Comparison of ENCODE assay signal across 31 cellular contexts in genomic region chr12:24530689-24531088, GRCh38.
"Had no signal": no experiment of that assay in that cellular context is flagged by ENCODE, and none has a peak within 500 bp of the region (broad histone marks: within the 10 kb centered on the region; RNA-seq: fewer than 3 reads in every experiment).

No MANE protein-coding gene starts in this region.

- DNase-seq: activated CD4-positive, alpha-beta T cell treated with anti-CD3 and anti-CD28 coated beads for 36 hours; activated CD4-positive, CD25-positive, alpha-beta regulatory T cell; activated CD8-positive, alpha-beta memory T cell treated with anti-CD3 and anti-CD28 coated beads, Interleukin-2, amount 10 ng/mL, durations not matched to agents 7 days and 5 days; activated CD8-positive, alpha-beta T cell treated with anti-CD3 and anti-CD28 coated beads, Interleukin-2, amount 10 ng/mL, durations not matched to agents 7 days and 5 days; activated naive CD4-positive, alpha-beta T cell; activated T-cell treated with anti-CD3 and anti-CD28 coated beads, Interleukin-2, amount 50 U/mL, for 48 hours; adrenal gland; aorta; body of pancreas; colonic mucosa; effector memory CD8-positive, alpha-beta T cell; erythroblast; foreskin fibroblast; heart left ventricle; hypothalamus; kidney glomerular epithelial cell; mesendoderm; posterior cingulate gyrus; right lobe of liver; stimulated activated CD4-positive, alpha-beta T cell treated with anti-CD3 and anti-CD28 coated beads, Interleukin-12 subunit alpha, Interleukin-12 subunit beta, amount 100 ng/mL, for 4 hours; stimulated activated CD4-positive, alpha-beta T cell treated with anti-CD3 and anti-CD28 coated beads, Interleukin-4, amount 100 ng/mL, for 1 hour; substantia nigra; T-helper 1 cell; upper lobe of left lung had no signal

- H3K9me3 ChIP-seq: adrenal gland, body of pancreas, colonic mucosa, heart left ventricle, right lobe of liver, upper lobe of left lung, vagina had no signal

- H3K27me3 ChIP-seq: adrenal gland, body of pancreas, colonic mucosa, heart left ventricle, right lobe of liver, upper lobe of left lung, vagina had no signal

- H3K36me3 ChIP-seq: adrenal gland, colonic mucosa, heart left ventricle, right lobe of liver, upper lobe of left lung, vagina had no signal

- H3K27ac ChIP-seq: adrenal gland, body of pancreas, colonic mucosa, right lobe of liver, skin epidermis, upper lobe of left lung, vagina had no signal

- H3K4me1 ChIP-seq: adrenal gland, body of pancreas, colonic mucosa, upper lobe of left lung had no signal

- H3K4me3 ChIP-seq: adrenal gland, body of pancreas, colonic mucosa, heart left ventricle, lung, right lobe of liver, skin epidermis, upper lobe of left lung, vagina had no signal

- ATAC-seq: activated CD4-positive, alpha-beta T cell treated with anti-CD3 and anti-CD28 coated beads for 36 hours; activated CD8-positive, alpha-beta memory T cell treated with anti-CD3 and anti-CD28 coated beads, Interleukin-2, amount 10 ng/mL, durations not matched to agents 7 days and 5 days; activated CD8-positive, alpha-beta T cell treated with anti-CD3 and anti-CD28 coated beads, Interleukin-2, amount 10 ng/mL, durations not matched to agents 7 days and 5 days; activated naive CD4-positive, alpha-beta T cell treated with anti-CD3 and anti-CD28 coated beads, Interleukin-2, amount 50 U/mL, for 72 hours; body of pancreas; effector memory CD8-positive, alpha-beta T cell; left lobe of liver; natural killer cell treated with Interleukin-12 subunit alpha and Interleukin-12 subunit beta and Interleukin-15 and Interleukin-18, amount 100 ng/mL, for 72 hours; stimulated activated effector memory CD8-positive, alpha-beta T cell treated with anti-CD3 and anti-CD28 coated beads, Interleukin-12 subunit alpha, Interleukin-12 subunit beta, amount 100 ng/mL, for 72 hours had no signal
